In genomic region chr16:74117798-74118197, GRCh38 we compare ENCODE assay signal across 1 cellular context.
TF ChIP-seq lines count a peak whose summit lies in the region.

No MANE protein-coding gene starts in this region.

TF ChIP-seq in GM23338, 12 proteins besides CTCF, POLR2A, EP300 and RAD21 (continued from another document):
- TF ChIP-seq EZH2 (IDR thresholded peaks at IDR 0.05; ENCODE audit: low read depth, unreplicated experiment) (no peak), STAT1 (IDR thresholded peaks at IDR 0.05; ENCODE audit: unreplicated experiment) (no peak), ETS1 (IDR thresholded peaks at IDR 0.05) (no peak)
